16 cellular contexts compared by ENCODE assay signal in genomic region chr12:47736216-47736615, GRCh38. TPM values are rescaled to one million over a fixed set of nuclear protein-coding genes. Genes with fewer than 3 reads are reported as not detected.
DNase-seq lines count a peak whose midpoint lies in the region; ATAC-seq and TF ChIP-seq lines count a peak whose summit lies in the region.
"Had no signal": no experiment of that assay in that cellular context is flagged by ENCODE, and none has a peak within 500 bp of the region (broad histone marks: within the 10 kb centered on the region; RNA-seq: fewer than 3 reads in every experiment).

No MANE protein-coding gene starts in this region.

- intact Hi-C loops in body of pancreas (cut with DNase I) (no loop called here), left ventricle myocardium superior (cut with micrococcal nuclease) (loop anchor here (2.0 kb wide), 1 partner anchor 19 kb away; no protein-coding TSS in a partner anchor), prostate gland (cut with DNase I) (loop anchor here (2.0 kb wide), 1 partner anchor 19 kb away; no protein-coding TSS in a partner anchor)

- WGBS in body of pancreas, 2 donors, result 80 to 95% methylated on average over 3 to 4 of the region's 4 CpGs
- 83% methylated on average over 4 of the region's 4 CpGs for WGBS in prostate gland
- 20 to 60% methylated on average over 3 to 4 of the region's 4 CpGs for WGBS in upper lobe of left lung, 2 donors

- TF ChIP-seq CTCF in body of pancreas (IDR thresholded peaks at IDR 0.05) (no peak), prostate gland (IDR thresholded peaks at IDR 0.05) (no peak), upper lobe of left lung (IDR thresholded peaks at IDR 0.05) (no peak)

- peaks cover 27% of the 10 kb centered on the region for H3K4me1 ChIP-seq in body of pancreas
- H3K4me1 ChIP-seq in prostate gland (replicated peaks), result no peaks in the 10 kb centered on the region
- peaks cover 42 to 54% (median 43%) of the 10 kb centered on the region in 4 donors for H3K4me1 ChIP-seq in upper lobe of left lung

- DNase-seq in body of pancreas (no peak), left ventricle myocardium superior (peak; percentile 56), prostate gland (ENCODE audit: low spot score) (no peak), upper lobe of left lung (peak in 1 of 2 donors; percentile 65), UCSD-AML1 (lab: John Stamatoyannopoulos, UW; ENCODE audit: unreplicated experiment) (no peak), NCI-H82 (lab: John Stamatoyannopoulos, UW) (no peak), putamen (ENCODE audit: low spot score) (no peak)
- DNase-seq: activated CD8-positive, alpha-beta memory T cell treated with anti-CD3 and anti-CD28 coated beads, Interleukin-2, amount 50 U/mL, for 4 hours; activated naive CD4-positive, alpha-beta T cell treated with anti-CD3 and anti-CD28 coated beads, Interleukin-2, amount 10 ng/mL, durations not matched to agents 7 days and 5 days; DMS79; naive thymus-derived CD4-positive, alpha-beta T cell; NCI-H1092; stimulated activated naive CD8-positive, alpha-beta T cell treated with anti-CD3 and anti-CD28 coated beads, Interleukin-15, amount 100 ng/mL, for 72 hours had no signal

- H3K4me3 ChIP-seq in body of pancreas (no peak overlapping the region), prostate gland (no peak overlapping the region), upper lobe of left lung (no peak overlapping the region)
- H3K4me3 ChIP-seq: BLaER1 had no signal

- H3K27ac ChIP-seq in body of pancreas, result peak overlapping the region; percentile 60 to 82 (median 70)
- peak overlapping the region; percentile 32 to 66 for H3K27ac ChIP-seq in prostate gland
- H3K27ac ChIP-seq in upper lobe of left lung, result peak overlapping the region; percentile 59 to 76 (median 68)
- H3K27ac ChIP-seq: BLaER1 had no signal

- H3K36me3 ChIP-seq in body of pancreas (replicated peaks in 1 of 2; ENCODE audit: insufficient read depth in 1 of 2, low read depth in 2 of 2), result no peaks in the 10 kb centered on the region
- H3K36me3 ChIP-seq in prostate gland, result no peaks in the 10 kb centered on the region
- peaks cover 0 to 4% (median 2%) of the 10 kb centered on the region in 4 donors for H3K36me3 ChIP-seq in upper lobe of left lung
- H3K36me3 ChIP-seq: BLaER1 had no signal

- H3K9me3 ChIP-seq in body of pancreas, result no peaks in the 10 kb centered on the region
- no peaks in the 10 kb centered on the region for H3K9me3 ChIP-seq in prostate gland
- H3K9me3 ChIP-seq in upper lobe of left lung, result no peaks in the 10 kb centered on the region
- H3K9me3 ChIP-seq: BLaER1 had no signal

- no peak for TF ChIP-seq POLR2A in body of pancreas (IDR thresholded peaks at IDR 0.05)
- TF ChIP-seq POLR2A in prostate gland (IDR thresholded peaks at IDR 0.05), result no peak
- TF ChIP-seq POLR2A in upper lobe of left lung (IDR thresholded peaks at IDR 0.05), result no peak

- ATAC-seq in body of pancreas (no peak), left ventricle myocardium superior (no peak), upper lobe of left lung (ENCODE audit: low FRiP score in 2 of 2) (no peak)
- ATAC-seq: naive thymus-derived CD4-positive, alpha-beta T cell; stimulated activated naive CD8-positive, alpha-beta T cell treated with anti-CD3 and anti-CD28 coated beads, Interleukin-15, amount 100 ng/mL, for 72 hours had no signal

- H3K27me3 ChIP-seq in body of pancreas (no peaks in the 10 kb centered on the region), prostate gland (replicated peaks; ENCODE audit: insufficient read depth) (no peaks in the 10 kb centered on the region), upper lobe of left lung (no peaks in the 10 kb centered on the region)
- H3K27me3 ChIP-seq: BLaER1 had no signal

- no peak for TF ChIP-seq EP300 in upper lobe of left lung (IDR thresholded peaks at IDR 0.05)

RNA-seq across cellular contexts. Expression of gene ENDOU, which starts 10.9 kb away (rescaled TPM):
- not detected for total RNA-seq in body of pancreas
- 0.30 TPM for total RNA-seq in left ventricle myocardium superior
- 1 to 10 TPM in 1 of 2 donors, not detected in 1; 1.0 TPM for total RNA-seq in prostate gland
- 1 to 10 TPM in 2 of 6 donors, under 1 TPM in 2, not detected in 2; 0.14 to 2.1 (median 0.83) TPM for total RNA-seq in upper lobe of left lung
- total RNA-seq: epithelial cell of proximal tubule; naive thymus-derived CD4-positive, alpha-beta T cell; WTC11 had no signal

RNA-seq across cellular contexts. Expression of gene RAPGEF3, which starts 22.5 kb away (rescaled TPM):
- total RNA-seq in body of pancreas (10 to 100 TPM; 11.9 to 23.4 TPM), left ventricle myocardium superior (37.6 TPM), prostate gland (10 to 100 TPM; 19.1 to 28.5 TPM), upper lobe of left lung (10 to 100 TPM; 19.0 to 94.0 (median 52.1) TPM)

RNA-seq across cellular contexts. Expression of gene RPAP3, which starts 30.4 kb away (rescaled TPM):
- total RNA-seq in body of pancreas, result 1 to 10 TPM; 6.0 to 6.9 TPM
- total RNA-seq in left ventricle myocardium superior, result 19.9 TPM
- 10 to 100 TPM; 15.0 to 26.5 TPM for total RNA-seq in prostate gland
- total RNA-seq in upper lobe of left lung, result 10 to 100 TPM in 5 of 6 donors, 1 to 10 TPM in 1; 6.5 to 28.0 (median 16.4) TPM

RNA-seq across cellular contexts. Expression of gene SLC48A1, which starts 36.8 kb away (rescaled TPM):
- 10 to 100 TPM; 12.7 to 22.1 TPM for total RNA-seq in body of pancreas
- 23.7 TPM for total RNA-seq in left ventricle myocardium superior
- 10 to 100 TPM; 39.0 to 52.5 TPM for total RNA-seq in prostate gland
- total RNA-seq in upper lobe of left lung, result 10 to 100 TPM; 26.5 to 36.5 (median 33.9) TPM
